Comparison of ENCODE assay signal across 12 cellular contexts in the genomic region with DNA sequence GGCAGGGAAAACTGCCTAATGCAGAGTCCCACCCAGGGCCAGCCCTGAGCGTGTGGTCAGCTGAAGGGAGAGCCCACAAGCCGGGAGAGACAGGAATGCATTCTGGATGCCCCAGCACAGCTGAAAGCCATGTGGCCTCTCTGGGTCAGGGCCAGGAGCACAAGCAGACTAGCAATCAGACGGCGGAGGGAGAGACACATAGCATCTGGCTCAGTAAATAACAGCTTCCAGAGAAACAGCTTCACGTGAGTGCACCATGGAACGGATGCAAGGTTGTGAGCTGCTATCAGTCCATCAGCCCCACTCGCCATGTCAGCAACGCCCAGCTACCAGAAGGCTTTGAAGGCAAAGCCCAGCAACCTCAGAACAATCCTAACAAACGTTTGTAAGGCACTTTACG. TPM values are rescaled to one million over a fixed set of nuclear protein-coding genes. Genes with fewer than 3 reads are reported as not detected.
DNase-seq lines count a peak whose midpoint lies in the region; ATAC-seq and TF ChIP-seq lines count a peak whose summit lies in the region.
"Had no signal": no experiment of that assay in that cellular context is flagged by ENCODE, and none has a peak within 500 bp of the region (broad histone marks: within the 10 kb centered on the region; RNA-seq: fewer than 3 reads in every experiment).

No MANE protein-coding gene starts in this region.

- H3K9ac ChIP-seq in mesenchymal stem cell (ENCODE audit: low read length) (no peak overlapping the region), MM.1S (ENCODE audit: low read length) (no peak overlapping the region)
- H3K9ac ChIP-seq: BLaER1 treated with 17β-estradiol and CSF1 and Interleukin-3, amounts not matched to agents 10 nM and 100 nM had no signal

- no peak overlapping the region for H4K91ac ChIP-seq in mesenchymal stem cell (ENCODE audit: low read length)

- no peak overlapping the region for H2BK5ac ChIP-seq in mesenchymal stem cell (ENCODE audit: low read depth, low read length, poor library complexity, severe bottlenecking)

- H4K20me1 ChIP-seq in MM.1S (ENCODE audit: insufficient read depth, low read length), result no peaks in the 10 kb centered on the region
- H4K20me1 ChIP-seq: BLaER1 treated with 17β-estradiol and CSF1 and Interleukin-3, amounts not matched to agents 10 nM and 100 nM had no signal

- H3K9me2 ChIP-seq in MM.1S (replicated peaks; ENCODE audit: insufficient read depth, low read length), result no peaks in the 10 kb centered on the region

- H3K4me3 ChIP-seq in mesenchymal stem cell (ENCODE audit: insufficient read depth in 1 of 2, low read depth in 1 of 2, low read length in 2 of 2) (peak overlapping the region in 1 of 2 experiments; percentile 21), MM.1S (ENCODE audit: low read length) (no peak overlapping the region)
- H3K4me3 ChIP-seq: BLaER1 treated with 17β-estradiol and CSF1 and Interleukin-3, amounts not matched to agents 10 nM and 100 nM had no signal

- H3K4me2 ChIP-seq in mesenchymal stem cell (ENCODE audit: low read length, poor library complexity, severe bottlenecking) (no peak overlapping the region), MM.1S (ENCODE audit: low read depth, low read length) (no peak overlapping the region)
- H3K4me2 ChIP-seq: BLaER1 treated with 17β-estradiol and CSF1 and Interleukin-3, amounts not matched to agents 10 nM and 100 nM had no signal

- H3K36me3 ChIP-seq in mesenchymal stem cell (ENCODE audit: control insufficient read depth in 1 of 2, insufficient read depth in 2 of 2, low read depth in 1 of 2, low read length in 2 of 2) (no peaks in the 10 kb centered on the region), MM.1S (replicated peaks; ENCODE audit: insufficient read depth, low read length) (no peaks in the 10 kb centered on the region)
- H3K36me3 ChIP-seq: BLaER1 treated with 17β-estradiol and CSF1 and Interleukin-3, amounts not matched to agents 10 nM and 100 nM had no signal

- H3K14ac ChIP-seq in mesenchymal stem cell (ENCODE audit: low read length in 2 of 2), result no peak overlapping the region

- H3K4ac ChIP-seq in mesenchymal stem cell (ENCODE audit: low read depth in 1 of 2, low read length in 2 of 2), result no peak overlapping the region

- H2BK12ac ChIP-seq in mesenchymal stem cell (ENCODE audit: low read length in 2 of 2), result peak overlapping the region in 1 of 2 experiments; percentile 6

- peak overlapping the region; percentile 37 for H2BK120ac ChIP-seq in mesenchymal stem cell (ENCODE audit: low read depth, low read length)

- H3K4me1 ChIP-seq in mesenchymal stem cell (ENCODE audit: control insufficient read depth, insufficient read depth, low read depth, low read length) (peaks cover 4% of the 10 kb centered on the region), MM.1S (ENCODE audit: low read length) (no peaks in the 10 kb centered on the region)

- no peak overlapping the region for H3K4me3 Mint-ChIP-seq in T-helper 2 cell treated with Interferon-gamma antibody and Interleukin-4, amounts not matched to agents 5 μg/mL and 100 μg/mL, for 36 hours
- H3K4me3 Mint-ChIP-seq: activated naive CD8-positive, alpha-beta T cell; stimulated activated memory B cell treated with anti-CD40 and anti-IgM and Interleukin-4, amounts not matched to agents 10 μg/mL and 1 μg/mL and 100 μg/mL, for 72 hours had no signal

- no peak overlapping the region for H3K27ac Mint-ChIP-seq in T-helper 2 cell treated with Interferon-gamma antibody and Interleukin-4, amounts not matched to agents 5 μg/mL and 100 μg/mL, for 36 hours
- H3K27ac Mint-ChIP-seq: activated naive CD8-positive, alpha-beta T cell; stimulated activated memory B cell treated with anti-CD40 and anti-IgM and Interleukin-4, amounts not matched to agents 10 μg/mL and 1 μg/mL and 100 μg/mL, for 72 hours had no signal

- H3K36me3 Mint-ChIP-seq in T-helper 2 cell treated with Interferon-gamma antibody and Interleukin-4, amounts not matched to agents 5 μg/mL and 100 μg/mL, for 36 hours (ENCODE audit: low read depth), result no peaks in the 10 kb centered on the region
- H3K36me3 Mint-ChIP-seq: activated naive CD8-positive, alpha-beta T cell; stimulated activated memory B cell treated with anti-CD40 and anti-IgM and Interleukin-4, amounts not matched to agents 10 μg/mL and 1 μg/mL and 100 μg/mL, for 72 hours had no signal

- no peaks in the 10 kb centered on the region for H3F3A ChIP-seq in MM.1S (ENCODE audit: insufficient read depth, low read length)

- H3K27me3 ChIP-seq in mesenchymal stem cell (ENCODE audit: control insufficient read depth in 1 of 2, insufficient read depth in 1 of 2, low read length in 2 of 2) (peaks cover 10 to 15% of the 10 kb centered on the region in 2 experiments), MM.1S (replicated peaks; ENCODE audit: insufficient read depth, low read length) (no peaks in the 10 kb centered on the region)
- H3K27me3 ChIP-seq: BLaER1 treated with 17β-estradiol and CSF1 and Interleukin-3, amounts not matched to agents 10 nM and 100 nM had no signal

- peaks cover 19% of the 10 kb centered on the region for H3K27me3 Mint-ChIP-seq in T-helper 2 cell treated with Interferon-gamma antibody and Interleukin-4, amounts not matched to agents 5 μg/mL and 100 μg/mL, for 36 hours (ENCODE audit: low read depth)

- H3K18ac ChIP-seq in mesenchymal stem cell (ENCODE audit: low read depth in 1 of 2, low read length in 2 of 2), result no peak overlapping the region

- no peaks in the 10 kb centered on the region for H3K79me1 ChIP-seq in mesenchymal stem cell (replicated peaks; ENCODE audit: low read length, poor library complexity, severe bottlenecking)

- H3K4me1 Mint-ChIP-seq in T-helper 2 cell treated with Interferon-gamma antibody and Interleukin-4, amounts not matched to agents 5 μg/mL and 100 μg/mL, for 36 hours (ENCODE audit: low read depth), result no peaks in the 10 kb centered on the region
- H3K4me1 Mint-ChIP-seq: stimulated activated memory B cell treated with anti-CD40 and anti-IgM and Interleukin-4, amounts not matched to agents 10 μg/mL and 1 μg/mL and 100 μg/mL, for 72 hours had no signal

- no peak overlapping the region for H2BK15ac ChIP-seq in mesenchymal stem cell (ENCODE audit: low read depth, poor library complexity, severe bottlenecking)

- no peaks in the 10 kb centered on the region for H3K79me2 ChIP-seq in MM.1S (ENCODE audit: low read length)

- DNase-seq in AG08395 (ENCODE audit: low spot score) (peak; percentile 92), NCI-H1694 (lab: John Stamatoyannopoulos, UW) (peak; percentile 76), fibroblast of gingiva (ENCODE audit: low read depth) (peak; percentile 86), mesenchymal stem cell (peak; percentile 85), MM.1S (no peak), activated gamma-delta T cell treated with Interleukin-2 at 50 U/mL for 16 hours (no peak)
- no peak for DNase-seq in T-helper 2 cell treated with Interferon-gamma antibody and Interleukin-4, amounts not matched to agents 5 μg/mL and 100 μg/mL, for 36 hours (ENCODE audit: low spot score)
- DNase-seq: NCI-H446 treated with DMSO at 0.1 percent for 48 hours had no signal

- H3K9me3 Mint-ChIP-seq in T-helper 2 cell treated with Interferon-gamma antibody and Interleukin-4, amounts not matched to agents 5 μg/mL and 100 μg/mL, for 36 hours, result no peaks in the 10 kb centered on the region
- H3K9me3 Mint-ChIP-seq: stimulated activated memory B cell treated with anti-CD40 and anti-IgM and Interleukin-4, amounts not matched to agents 10 μg/mL and 1 μg/mL and 100 μg/mL, for 72 hours had no signal

- 23% methylated on average over 8 of the region's 10 CpGs for WGBS in mesenchymal stem cell

- H3K27ac ChIP-seq in mesenchymal stem cell (ENCODE audit: low read length, poor library complexity, severe bottlenecking), result no peak overlapping the region
- H3K27ac ChIP-seq in MM.1S (ENCODE audit: low read length), result no peak overlapping the region
- H3K27ac ChIP-seq: BLaER1 treated with 17β-estradiol and CSF1 and Interleukin-3, amounts not matched to agents 10 nM and 100 nM had no signal

- TF ChIP-seq CTCF in MM.1S (IDR thresholded peaks at IDR 0.05; ENCODE audit: low read length), result no peak

- H3K9me3 ChIP-seq in mesenchymal stem cell (ENCODE audit: control insufficient read depth, low read length), result no peaks in the 10 kb centered on the region
- no peaks in the 10 kb centered on the region for H3K9me3 ChIP-seq in MM.1S (replicated peaks; ENCODE audit: insufficient read depth, low read length)
- H3K9me3 ChIP-seq: BLaER1 treated with 17β-estradiol and CSF1 and Interleukin-3, amounts not matched to agents 10 nM and 100 nM had no signal

- ATAC-seq in GM18498 (IDR thresholded peaks at IDR 0.05; ENCODE audit: unreplicated experiment), result no peak
- ATAC-seq: stimulated activated memory B cell treated with anti-CD40 and anti-IgM and Interleukin-4, amounts not matched to agents 10 μg/mL and 1 μg/mL and 100 μg/mL, for 72 hours had no signal

- H4K8ac ChIP-seq in mesenchymal stem cell (ENCODE audit: low read length), result peak overlapping the region; percentile 47

- H2AK5ac ChIP-seq in mesenchymal stem cell (ENCODE audit: low read length, severe bottlenecking), result no peak overlapping the region

- H2AFZ ChIP-seq in mesenchymal stem cell (ENCODE audit: low read depth, low read length) (no peak overlapping the region), MM.1S (ENCODE audit: low read length) (no peak overlapping the region)

- H3K23ac ChIP-seq in mesenchymal stem cell (ENCODE audit: low read length in 2 of 2), result no peak overlapping the region

RNA-seq across cellular contexts. Expression of gene TMEM106C, which starts 28.2 kb away (rescaled TPM):
- polyA plus RNA-seq in mesenchymal stem cell (2013, experiment 1 of 2), result 39.2 TPM
- polyA plus RNA-seq in mesenchymal stem cell (2013, experiment 2 of 2), result 39.7 TPM

RNA-seq across cellular contexts. Expression of gene VDR, which starts 30.4 kb away (rescaled TPM):
- polyA plus RNA-seq in mesenchymal stem cell (2013, experiment 1 of 2), result 11.0 TPM
- 10.0 TPM for polyA plus RNA-seq in mesenchymal stem cell (2013, experiment 2 of 2)

Comparison
In these comparisons a context has a peak if more than half of its experiments do, and no peak if none do; other contexts are left out.
1. DNase-seq: peak in AG08395 (single experiment), NCI-H1694 (single experiment), fibroblast of gingiva (single experiment) and mesenchymal stem cell (single experiment); none in MM.1S (single experiment), T-helper 2 cell treated with Interferon-gamma antibody and Interleukin-4, amounts not matched to agents 5 μg/mL and 100 μg/mL, for 36 hours (single experiment) and activated gamma-delta T cell treated with Interleukin-2 at 50 U/mL for 16 hours (single experiment).